Comparison of ENCODE assay signal across 15 cellular contexts in genomic region chr14:99569725-99570541, GRCh38. TPM values are rescaled to one million over a fixed set of nuclear protein-coding genes. Genes with fewer than 3 reads are reported as not detected.
A peak's percentile ranks its signal among the peaks of the same experiment; 100 is the strongest.
DNase-seq lines count a peak whose midpoint lies in the region; ATAC-seq and TF ChIP-seq lines count a peak whose summit lies in the region.
"Had no signal": no experiment of that assay in that cellular context is flagged by ENCODE, and none has a peak within 500 bp of the region (broad histone marks: within the 10 kb centered on the region; RNA-seq: fewer than 3 reads in every experiment).

No MANE protein-coding gene starts in this region.

- no peak for TF ChIP-seq POLR2A in sigmoid colon (IDR thresholded peaks at IDR 0.05)

- intact Hi-C loops in sigmoid colon (cut with DNase I): no loop called here

- no peak overlapping the region for H3K4me3 Mint-ChIP-seq in activated CD8-positive, alpha-beta memory T cell treated with anti-CD3 and anti-CD28 coated beads, Interleukin-2, amount 10 ng/mL, durations not matched to agents 7 days and 5 days
- H3K4me3 Mint-ChIP-seq: activated CD4-positive, alpha-beta T cell treated with anti-CD3 and anti-CD28 coated beads, Interleukin-2, amount 10 ng/mL, durations not matched to agents 24 days and 14 days; activated naive CD8-positive, alpha-beta T cell treated with anti-CD3 and anti-CD28 coated beads, Interleukin-2, amount 50 U/mL, for 24 hours had no signal

- H3K9ac ChIP-seq in HUES64 (ENCODE audit: low read depth, low read length): peak overlapping the region; percentile 55; the same call in 1 of the 2 replicates

- H3K27ac ChIP-seq in HUES64 (ENCODE audit: low read depth, low read length): no peak overlapping the region
- H3K27ac ChIP-seq in RWPE2 (ENCODE audit: poor library complexity, severe bottlenecking): peak overlapping the region; percentile 95
- peak overlapping the region; percentile 86 for H3K27ac ChIP-seq in hepatocyte
- H3K27ac ChIP-seq in sigmoid colon: peak overlapping the region; percentile 81 to 94 (median 86)
- H3K27ac ChIP-seq: SK-N-MC had no signal

- H3K4me3 ChIP-seq in HUES64 (ENCODE audit: low read length) (no peak overlapping the region), RWPE2 (ENCODE audit: severe bottlenecking) (no peak overlapping the region), hepatocyte (no peak overlapping the region), sigmoid colon (no peak overlapping the region)
- H3K4me3 ChIP-seq: mucosa of descending colon, SK-N-MC had no signal

- TF ChIP-seq CTCF in RWPE2 (IDR thresholded peaks at IDR 0.05; ENCODE audit: poor library complexity, severe bottlenecking) (no peak), hepatocyte (IDR thresholded peaks at IDR 0.05; ENCODE audit: poor library complexity) (no peak), sigmoid colon (IDR thresholded peaks at IDR 0.05) (no peak)

- H3K27me3 ChIP-seq in HUES64 (ENCODE audit: insufficient read depth, low read length) (no peaks in the 10 kb centered on the region), RWPE2 (ENCODE audit: insufficient read depth, poor library complexity, severe bottlenecking) (no peaks in the 10 kb centered on the region), hepatocyte (no peaks in the 10 kb centered on the region), sigmoid colon (no peaks in the 10 kb centered on the region)
- H3K27me3 ChIP-seq: BE2C had no signal

- TF ChIP-seq EP300 in sigmoid colon (IDR thresholded peaks at IDR 0.05): no peak

- H3K4me2 ChIP-seq in hepatocyte: peak overlapping the region; percentile 64

- H3K9me3 ChIP-seq in HUES64 (ENCODE audit: insufficient read depth, low read depth, low read length) (no peaks in the 10 kb centered on the region), RWPE2 (ENCODE audit: severe bottlenecking) (no peaks in the 10 kb centered on the region), hepatocyte (ENCODE audit: low read depth) (no peaks in the 10 kb centered on the region), sigmoid colon (no peaks in the 10 kb centered on the region)
- H3K9me3 ChIP-seq: BE2C, mucosa of descending colon had no signal

- no peak for ATAC-seq in RWPE2 (ENCODE audit: low read depth)
- ATAC-seq in activated CD8-positive, alpha-beta memory T cell treated with anti-CD3 and anti-CD28 coated beads, Interleukin-2, amount 10 ng/mL, durations not matched to agents 7 days and 5 days: no peak
- no peak for ATAC-seq in HG03139 (IDR thresholded peaks at IDR 0.05; ENCODE audit: unreplicated experiment)
- ATAC-seq: activated naive CD8-positive, alpha-beta T cell treated with anti-CD3 and anti-CD28 coated beads, Interleukin-2, amount 50 U/mL, for 24 hours; mucosa of descending colon had no signal

- H3K4me1 ChIP-seq in HUES64 (ENCODE audit: insufficient read depth, low read length) (peaks cover 76% of the 10 kb centered on the region), RWPE2 (ENCODE audit: insufficient read depth, poor library complexity, severe bottlenecking) (peaks cover 78% of the 10 kb centered on the region), hepatocyte (ENCODE audit: insufficient read depth) (peaks cover 94% of the 10 kb centered on the region), sigmoid colon (peaks cover 0 to 100% (median 100%) of the 10 kb centered on the region in 4 donors)

- no peaks in the 10 kb centered on the region for H3K36me3 Mint-ChIP-seq in activated CD8-positive, alpha-beta memory T cell treated with anti-CD3 and anti-CD28 coated beads, Interleukin-2, amount 10 ng/mL, durations not matched to agents 7 days and 5 days

- no peaks in the 10 kb centered on the region for H3K36me3 ChIP-seq in HUES64 (ENCODE audit: insufficient read depth, low read length)
- H3K36me3 ChIP-seq in RWPE2 (ENCODE audit: low read depth): no peaks in the 10 kb centered on the region
- no peaks in the 10 kb centered on the region for H3K36me3 ChIP-seq in hepatocyte (replicated peaks; ENCODE audit: insufficient read depth, low read depth)
- H3K36me3 ChIP-seq in sigmoid colon: no peaks in the 10 kb centered on the region

- no peaks in the 10 kb centered on the region for H3K4me1 Mint-ChIP-seq in activated CD8-positive, alpha-beta memory T cell treated with anti-CD3 and anti-CD28 coated beads, Interleukin-2, amount 10 ng/mL, durations not matched to agents 7 days and 5 days
- H3K4me1 Mint-ChIP-seq: activated CD4-positive, alpha-beta T cell treated with anti-CD3 and anti-CD28 coated beads, Interleukin-2, amount 10 ng/mL, durations not matched to agents 24 days and 14 days; activated naive CD8-positive, alpha-beta T cell treated with anti-CD3 and anti-CD28 coated beads, Interleukin-2, amount 50 U/mL, for 24 hours had no signal

- H3K27me3 Mint-ChIP-seq in activated CD8-positive, alpha-beta memory T cell treated with anti-CD3 and anti-CD28 coated beads, Interleukin-2, amount 10 ng/mL, durations not matched to agents 7 days and 5 days: no peaks in the 10 kb centered on the region
- H3K27me3 Mint-ChIP-seq: activated CD4-positive, alpha-beta T cell treated with anti-CD3 and anti-CD28 coated beads, Interleukin-2, amount 10 ng/mL, durations not matched to agents 24 days and 14 days; activated naive CD8-positive, alpha-beta T cell treated with anti-CD3 and anti-CD28 coated beads, Interleukin-2, amount 50 U/mL, for 24 hours had no signal

- H3K27ac Mint-ChIP-seq in activated CD8-positive, alpha-beta memory T cell treated with anti-CD3 and anti-CD28 coated beads, Interleukin-2, amount 10 ng/mL, durations not matched to agents 7 days and 5 days: no peak overlapping the region
- H3K27ac Mint-ChIP-seq: activated CD4-positive, alpha-beta T cell treated with anti-CD3 and anti-CD28 coated beads, Interleukin-2, amount 10 ng/mL, durations not matched to agents 24 days and 14 days; activated naive CD8-positive, alpha-beta T cell treated with anti-CD3 and anti-CD28 coated beads, Interleukin-2, amount 50 U/mL, for 24 hours had no signal

- H3K9me2 ChIP-seq in hepatocyte (replicated peaks; ENCODE audit: insufficient read depth): no peaks in the 10 kb centered on the region

- CTCF ChIA-PET in activated CD8-positive, alpha-beta memory T cell treated with anti-CD3 and anti-CD28 coated beads, Interleukin-2, amount 10 ng/mL, durations not matched to agents 7 days and 5 days (lab: Charles Lee): no interaction called here

- DNase-seq in RWPE2 (ENCODE audit: low spot score) (no peak), hepatocyte (ENCODE audit: low spot score) (no peak), sigmoid colon (no peak)
- no peak for DNase-seq in activated CD8-positive, alpha-beta memory T cell treated with anti-CD3 and anti-CD28 coated beads, Interleukin-2, amount 10 ng/mL, durations not matched to agents 7 days and 5 days
- no peak for DNase-seq in effector CD8-positive, alpha-beta T cell (lab: John Stamatoyannopoulos, UW)
- DNase-seq: activated CD4-positive, alpha-beta T cell treated with anti-CD3 and anti-CD28 coated beads, Interleukin-2, amount 10 ng/mL, durations not matched to agents 24 days and 14 days; activated naive CD8-positive, alpha-beta T cell treated with anti-CD3 and anti-CD28 coated beads, Interleukin-2, amount 50 U/mL, for 24 hours; activated T-cell treated with anti-CD3 and anti-CD28 coated beads, Interleukin-2, amount 50 U/mL, for 1 hour; BE2C; DMS153; mucosa of descending colon; NCI-H510A had no signal

- no peak overlapping the region for H2AFZ ChIP-seq in hepatocyte

- no peaks in the 10 kb centered on the region for H3K9me3 Mint-ChIP-seq in activated CD8-positive, alpha-beta memory T cell treated with anti-CD3 and anti-CD28 coated beads, Interleukin-2, amount 10 ng/mL, durations not matched to agents 7 days and 5 days (ENCODE audit: low read depth)
- H3K9me3 Mint-ChIP-seq: activated CD4-positive, alpha-beta T cell treated with anti-CD3 and anti-CD28 coated beads, Interleukin-2, amount 10 ng/mL, durations not matched to agents 24 days and 14 days; activated naive CD8-positive, alpha-beta T cell treated with anti-CD3 and anti-CD28 coated beads, Interleukin-2, amount 50 U/mL, for 24 hours had no signal

- H3K79me2 ChIP-seq in hepatocyte: peaks cover 90% of the 10 kb centered on the region

- WGBS in HUES64: 69% methylated on average over 14 of the region's 14 CpGs
- 72% methylated on average over 14 of the region's 14 CpGs for WGBS in hepatocyte (ENCODE audit: low lambda C conversion rate, missing lambda C conversion rate)
- 54 to 73% methylated on average over 14 of the region's 14 CpGs for WGBS in sigmoid colon, 2 donors

- H4K20me1 ChIP-seq in hepatocyte (ENCODE audit: insufficient read depth, poor library complexity, severe bottlenecking): peaks cover 4% of the 10 kb centered on the region

RNA-seq across cellular contexts. Expression of gene CCDC85C, which starts 34.1 kb away (rescaled TPM):
- 23.5 TPM for polyA plus RNA-seq in HUES64 (2013, experiment 1 of 2)
- polyA plus RNA-seq in HUES64 (2013, experiment 2 of 2): 23.5 TPM
- total RNA-seq in hepatocyte: 32.8 and 37.8 TPM in 2 replicates
- polyA plus RNA-seq in hepatocyte: 33.8 and 47.2 TPM in 2 replicates
- total RNA-seq in sigmoid colon: 10 to 100 TPM; 11.4 to 31.9 (median 23.9) TPM
- 10 to 100 TPM; 12.6 to 79.0 (median 49.9) TPM for polyA plus RNA-seq in sigmoid colon
- total RNA-seq in activated CD8-positive, alpha-beta memory T cell treated with anti-CD3 and anti-CD28 coated beads, Interleukin-2, amount 10 ng/mL, durations not matched to agents 7 days and 5 days: 1 to 10 TPM; 7.1 to 9.1 TPM
